Comparison of ENCODE assay signal across 18 cellular contexts in genomic region chr3:71214797-71215196, GRCh38.
"Had no signal": no experiment of that assay in that cellular context is flagged by ENCODE, and none has a peak within 500 bp of the region (broad histone marks: within the 10 kb centered on the region; RNA-seq: fewer than 3 reads in every experiment).

No MANE protein-coding gene starts in this region.

- H3K4me3 ChIP-seq: esophagus muscularis mucosa, pancreas, right lobe of liver, tibial nerve had no signal

- H3K4me3 Mint-ChIP-seq: activated CD4-positive, alpha-beta T cell treated with anti-CD3 and anti-CD28 coated beads, Interleukin-2, amount 10 ng/mL, durations not matched to agents 7 days and 5 days; activated T-helper 1 cell treated with anti-CD3 and anti-CD28 coated beads, Interleukin-12 subunit alpha, Interleukin-12 subunit beta, Interleukin-2, Interleukin-4 antibody, amounts not matched to agents 30 ng/mL and 10 ng/mL and 1 ng/mL, durations not matched to agents 14 hours and 24 hours and 36 hours; natural killer cell treated with Interleukin-12 subunit alpha and Interleukin-12 subunit beta and Interleukin-15 and Interleukin-18, amount 100 ng/mL, for 72 hours; stimulated activated effector memory CD8-positive, alpha-beta T cell treated with anti-CD3 and anti-CD28 coated beads, Interleukin-12 subunit alpha, Interleukin-12 subunit beta, amount 100 ng/mL, for 72 hours; T-cell; WTC11 had no signal

- H3K36me3 Mint-ChIP-seq: natural killer cell treated with Interleukin-12 subunit alpha and Interleukin-12 subunit beta and Interleukin-15 and Interleukin-18, amount 100 ng/mL, for 72 hours; stimulated activated effector memory CD8-positive, alpha-beta T cell treated with anti-CD3 and anti-CD28 coated beads, Interleukin-12 subunit alpha, Interleukin-12 subunit beta, amount 100 ng/mL, for 72 hours; WTC11 had no signal

- H3K9me3 ChIP-seq: esophagus muscularis mucosa, neutrophil, pancreas, right lobe of liver, tibial nerve had no signal

- H3K27me3 Mint-ChIP-seq: activated CD4-positive, alpha-beta T cell treated with anti-CD3 and anti-CD28 coated beads, Interleukin-2, amount 10 ng/mL, durations not matched to agents 7 days and 5 days; natural killer cell treated with Interleukin-12 subunit alpha and Interleukin-12 subunit beta and Interleukin-15 and Interleukin-18, amount 100 ng/mL, for 72 hours; T-cell had no signal

- DNase-seq: activated CD4-positive, alpha-beta T cell treated with anti-CD3 and anti-CD28 coated beads, Interleukin-2, amount 10 ng/mL, durations not matched to agents 7 days and 5 days; activated gamma-delta T cell treated with Interleukin-2 at 50 U/mL for 16 hours; amniotic stem cell; effector CD4-positive, alpha-beta T cell; mesendoderm; pancreas; right lobe of liver; small intestine; stimulated activated CD4-positive, alpha-beta T cell treated with anti-CD3 and anti-CD28 coated beads, Interleukin-4, amount 100 ng/mL, for 24 hours; T-cell had no signal

- H3K36me3 ChIP-seq: neutrophil, pancreas, right lobe of liver, tibial nerve had no signal

- H3K9me3 Mint-ChIP-seq: natural killer cell treated with Interleukin-12 subunit alpha and Interleukin-12 subunit beta and Interleukin-15 and Interleukin-18, amount 100 ng/mL, for 72 hours; stimulated activated effector memory CD8-positive, alpha-beta T cell treated with anti-CD3 and anti-CD28 coated beads, Interleukin-12 subunit alpha, Interleukin-12 subunit beta, amount 100 ng/mL, for 72 hours; T-cell; WTC11 had no signal

- H3K27me3 ChIP-seq: esophagus muscularis mucosa, neutrophil, pancreas, right lobe of liver, tibial nerve had no signal

- H3K27ac ChIP-seq: esophagus muscularis mucosa, neutrophil, pancreas, right lobe of liver, tibial nerve had no signal

- H3K27ac Mint-ChIP-seq: activated CD4-positive, alpha-beta T cell treated with anti-CD3 and anti-CD28 coated beads, Interleukin-2, amount 10 ng/mL, durations not matched to agents 7 days and 5 days; activated T-helper 1 cell treated with anti-CD3 and anti-CD28 coated beads, Interleukin-12 subunit alpha, Interleukin-12 subunit beta, Interleukin-2, Interleukin-4 antibody, amounts not matched to agents 30 ng/mL and 10 ng/mL and 1 ng/mL, durations not matched to agents 14 hours and 24 hours and 36 hours; natural killer cell treated with Interleukin-12 subunit alpha and Interleukin-12 subunit beta and Interleukin-15 and Interleukin-18, amount 100 ng/mL, for 72 hours; stimulated activated effector memory CD8-positive, alpha-beta T cell treated with anti-CD3 and anti-CD28 coated beads, Interleukin-12 subunit alpha, Interleukin-12 subunit beta, amount 100 ng/mL, for 72 hours; T-cell had no signal

- ATAC-seq: natural killer cell treated with Interleukin-12 subunit alpha and Interleukin-12 subunit beta and Interleukin-15 and Interleukin-18, amount 100 ng/mL, for 72 hours; pancreas; right lobe of liver; SK-N-SH treated with all-trans-retinoic acid at 6 μM for 48 hours; stimulated activated effector memory CD8-positive, alpha-beta T cell treated with anti-CD3 and anti-CD28 coated beads, Interleukin-12 subunit alpha, Interleukin-12 subunit beta, amount 100 ng/mL, for 72 hours; WTC11 had no signal
